Comparison of ENCODE assay signal across 8 cellular contexts in the genomic region with DNA sequence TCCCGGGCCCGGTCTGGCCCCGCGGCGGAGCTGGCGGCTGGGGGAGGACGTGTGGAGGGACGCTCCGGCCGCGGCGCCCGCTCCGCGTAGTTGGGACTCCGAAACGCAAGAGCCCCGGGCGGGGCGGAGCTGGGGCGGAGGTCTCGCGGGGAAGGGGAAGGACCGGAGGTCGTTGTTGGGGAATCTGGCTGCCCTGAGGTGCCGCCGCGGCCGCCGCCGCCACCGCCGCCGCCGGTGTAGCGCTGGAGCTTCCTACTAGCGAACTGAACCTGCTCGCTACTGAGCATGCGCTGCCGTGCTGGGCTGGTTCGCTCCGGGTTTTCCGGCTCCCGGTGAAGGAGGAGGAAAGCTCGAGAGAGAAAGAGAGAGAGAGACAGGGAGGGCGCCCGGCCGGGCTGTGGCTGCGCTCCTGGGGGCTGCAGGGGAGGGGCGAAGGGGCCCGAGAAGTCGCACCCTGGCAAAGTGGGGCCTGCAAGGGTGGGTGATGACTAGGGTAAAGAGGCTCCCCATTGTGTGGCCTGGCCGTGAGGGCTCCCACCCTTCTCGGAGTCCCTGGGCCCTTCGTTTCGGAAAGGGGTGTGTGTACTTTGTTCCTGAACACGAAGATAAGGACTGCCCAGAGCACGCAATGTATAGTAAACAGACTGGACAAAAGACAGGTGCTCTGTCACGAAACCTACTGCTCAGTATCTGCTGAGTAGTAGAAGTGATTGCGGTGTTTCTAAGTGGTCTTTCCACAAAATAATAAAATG. TPM values are rescaled to one million over a fixed set of nuclear protein-coding genes. Genes with fewer than 3 reads are reported as not detected.
DNase-seq lines count a peak whose midpoint lies in the region; ATAC-seq and TF ChIP-seq lines count a peak whose summit lies in the region.

A gene (minus strand): TSS at position 281 of the 752 bp plus-strand sequence. CDS start 629 bp downstream, outside the sequence.

- POLR2A ChIA-PET in AG04449 (lab: Yijun Ruan, JAX) = no interaction called here

- CTCF ChIA-PET in AG04449 (lab: Yijun Ruan, JAX) = interaction anchor here (1.3 to 3.1 kb wide), 3 partner anchors 61 to 109 kb away, joined by 5 to 14 read pairs (median 11); no protein-coding TSS in a partner anchor

- TF ChIP-seq CTCF in AG04449 (IDR thresholded peaks at IDR 0.05; ENCODE audit: insufficient read depth, low read length, missing control alignments) (no peak), VCaP (conservative IDR thresholded peaks at IDR 0.05) (no peak)

- peak within 1 kb of the TSS; percentile 74 for H3K4me3 ChIP-seq in AG04449 (ENCODE audit: low read depth, low read length)
- peak within 1 kb of the TSS; percentile 86 for H3K4me3 ChIP-seq in iPS-18a (ENCODE audit: low read length)
- peak within 1 kb of the TSS; percentile 80 to 89 (median 86) for H3K4me3 ChIP-seq in skeletal muscle tissue (ENCODE audit: low read length in 3 of 3)

- DNase-seq in AG04449 (ENCODE audit: low read depth, low spot score) (peak; percentile 58), NCI-H2196 treated with DMSO at 0.1 percent for 48 hours (lab: John Stamatoyannopoulos, UW; ENCODE audit: unreplicated experiment) (peak; percentile 78), T47D (ENCODE audit: low read depth in 1 of 2, low spot score in 1 of 2) (peak; percentile 79 to 92)

- no peaks in the 10 kb centered on the region for H3K9me3 ChIP-seq in iPS-18a (ENCODE audit: control insufficient read depth, low read depth, low read length)
- H3K9me3 ChIP-seq in skeletal muscle tissue (ENCODE audit: control insufficient read depth in 3 of 3, low read length in 3 of 3) = no peaks in the 10 kb centered on the region

- ATAC-seq in GM18907 (IDR thresholded peaks at IDR 0.05; ENCODE audit: unreplicated experiment) (peak; percentile 57), HG03139 (IDR thresholded peaks at IDR 0.05; ENCODE audit: unreplicated experiment) (peak; percentile 41)

- H3K4me1 ChIP-seq in iPS-18a (ENCODE audit: control insufficient read depth, low read depth, low read length) (peaks cover 30% of the 10 kb centered on the region), skeletal muscle tissue (ENCODE audit: control insufficient read depth in 3 of 3, insufficient read depth in 3 of 3, low read length in 3 of 3) (peaks cover 27 to 42% (median 37%) of the 10 kb centered on the region in 3 donors)

- H3K9ac ChIP-seq in iPS-18a (ENCODE audit: low read length) (peak within 1 kb of the TSS; percentile 71), skeletal muscle tissue (ENCODE audit: low read depth in 1 of 3, low read length in 3 of 3) (peak within 1 kb of the TSS; percentile 83 to 95 (median 89))

- in situ Hi-C loops in T47D (cut with HindIII; ENCODE audit: low pct_unique_long_range_greater_than_20kb, low sequenced_read_pairs) = no loop called here

- H3K36me3 ChIP-seq in iPS-18a (ENCODE audit: control insufficient read depth, low read depth, low read length) (no peaks in the 10 kb centered on the region), skeletal muscle tissue (ENCODE audit: control insufficient read depth in 3 of 3, insufficient read depth in 3 of 3, low read length in 3 of 3) (peaks cover 0 to 2% (median 0%) of the 10 kb centered on the region in 3 donors)

- H3K27me3 ChIP-seq in iPS-18a (ENCODE audit: control insufficient read depth, insufficient read depth, low read length) = no peaks in the 10 kb centered on the region
- H3K27me3 ChIP-seq in skeletal muscle tissue (ENCODE audit: control insufficient read depth in 3 of 3, insufficient read depth in 3 of 3, low read length in 3 of 3) = no peaks in the 10 kb centered on the region

- H3K27ac ChIP-seq in VCaP (peak within 1 kb of the TSS; percentile 97), iPS-18a (ENCODE audit: low read length) (peak within 1 kb of the TSS; percentile 65), skeletal muscle tissue (ENCODE audit: low read depth, low read length) (peak within 1 kb of the TSS; percentile 88)

RNA-seq across cellular contexts. Expression of the gene that starts here (rescaled TPM):
- 14.1 TPM for total RNA-seq in skeletal muscle tissue

Comparison
In these comparisons a context has a peak if more than half of its experiments do, and no peak if none do; other contexts are left out.
1. Peak in every context shown above with its lines: DNase-seq, ATAC-seq, H3K4me3 ChIP-seq and H3K27ac ChIP-seq.